In the genomic region with DNA sequence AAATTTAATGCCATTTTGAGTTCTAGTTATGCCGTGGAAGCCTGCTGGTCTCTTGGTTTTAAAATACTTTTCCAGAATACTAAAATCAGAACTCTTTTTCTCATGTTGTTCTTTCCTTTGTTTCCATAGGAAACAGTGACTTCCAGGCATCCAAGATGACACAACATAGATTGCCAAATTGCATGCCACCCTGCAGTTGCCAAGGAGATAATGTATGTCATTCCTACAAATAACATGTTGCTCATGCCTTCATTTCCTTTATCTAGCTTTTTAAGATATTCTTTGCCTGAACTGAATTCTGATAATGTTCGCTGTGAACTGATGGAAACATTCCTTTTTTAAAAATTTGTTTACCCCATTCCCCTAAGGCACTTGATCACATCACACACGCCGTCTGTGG, we compare ENCODE assay signal across 21 cellular contexts. TPM values are rescaled to one million over a fixed set of nuclear protein-coding genes. Genes with fewer than 3 reads are reported as not detected.
A peak's percentile ranks its signal among the peaks of the same experiment; 100 is the strongest.
DNase-seq lines count a peak whose midpoint lies in the region; ATAC-seq and TF ChIP-seq lines count a peak whose summit lies in the region.
"Had no signal": no experiment of that assay in that cellular context is flagged by ENCODE, and none has a peak within 500 bp of the region (broad histone marks: within the 10 kb centered on the region; RNA-seq: fewer than 3 reads in every experiment).

No MANE protein-coding gene starts in this region.

- POLR2A ChIA-PET in T-cell (lab: Charles Lee): no interaction called here

- no peaks in the 10 kb centered on the region for H3K27me3 ChIP-seq in osteoblast (ENCODE audit: insufficient read depth, low read length)
- H3K27me3 ChIP-seq: heart left ventricle, Peyer's patch had no signal

- H2AFZ ChIP-seq in osteoblast (ENCODE audit: low read length): peak overlapping the region; percentile 33

- no peaks in the 10 kb centered on the region for H3K4me1 Mint-ChIP-seq in stimulated activated effector memory CD8-positive, alpha-beta T cell treated with anti-CD3 and anti-CD28 coated beads, Interleukin-12 subunit alpha, Interleukin-12 subunit beta, amount 100 ng/mL, for 72 hours
- no peaks in the 10 kb centered on the region for H3K4me1 Mint-ChIP-seq in T-cell
- H3K4me1 Mint-ChIP-seq: nephron had no signal

- no peaks in the 10 kb centered on the region for H3K79me2 ChIP-seq in osteoblast (ENCODE audit: insufficient read depth, low read length)

- peaks cover 7% of the 10 kb centered on the region for H3K4me1 ChIP-seq in osteoblast (ENCODE audit: insufficient read depth, low read length)
- H3K4me1 ChIP-seq: Peyer's patch had no signal

- H3K4me2 ChIP-seq in osteoblast (ENCODE audit: insufficient read depth, low read length): peak overlapping the region; percentile 49

- H4K20me1 ChIP-seq in osteoblast (ENCODE audit: insufficient read depth, low read length): no peaks in the 10 kb centered on the region

- no peaks in the 10 kb centered on the region for H3K9me3 Mint-ChIP-seq in stimulated activated effector memory CD8-positive, alpha-beta T cell treated with anti-CD3 and anti-CD28 coated beads, Interleukin-12 subunit alpha, Interleukin-12 subunit beta, amount 100 ng/mL, for 72 hours
- H3K9me3 Mint-ChIP-seq in T-cell: no peaks in the 10 kb centered on the region
- H3K9me3 Mint-ChIP-seq: activated T-helper 1 cell treated with anti-CD3 and anti-CD28 coated beads, Interleukin-12 subunit alpha, Interleukin-12 subunit beta, Interleukin-2, Interleukin-4 antibody, amounts not matched to agents 30 ng/mL and 10 ng/mL and 1 ng/mL, durations not matched to agents 14 hours and 24 hours and 36 hours; nephron had no signal

- ATAC-seq in stimulated activated effector memory CD8-positive, alpha-beta T cell treated with anti-CD3 and anti-CD28 coated beads, Interleukin-12 subunit alpha, Interleukin-12 subunit beta, amount 100 ng/mL, for 72 hours: no peak
- no peak for ATAC-seq in T-cell (replicated peaks in 1 of 4)
- ATAC-seq in stimulated activated naive CD8-positive, alpha-beta T cell treated with anti-CD3 and anti-CD28 coated beads, Interleukin-15, Interleukin-2, amounts not matched to agents 100 U/mL and 50 U/mL, for 24 hours: no peak
- no peak for ATAC-seq in GM21619 (IDR thresholded peaks at IDR 0.05; ENCODE audit: unreplicated experiment)
- ATAC-seq: activated CD8-positive, alpha-beta T cell treated with anti-CD3 and anti-CD28 coated beads, Interleukin-2, amount 10 ng/mL, durations not matched to agents 7 days and 5 days; HepG2 had no signal

- H3K27me3 Mint-ChIP-seq in T-cell: peaks cover 0 to 5% of the 10 kb centered on the region in 2 donors

- H3K36me3 Mint-ChIP-seq in stimulated activated effector memory CD8-positive, alpha-beta T cell treated with anti-CD3 and anti-CD28 coated beads, Interleukin-12 subunit alpha, Interleukin-12 subunit beta, amount 100 ng/mL, for 72 hours: no peaks in the 10 kb centered on the region
- no peaks in the 10 kb centered on the region for H3K36me3 Mint-ChIP-seq in T-cell

- no peaks in the 10 kb centered on the region for H3K9me3 ChIP-seq in osteoblast (ENCODE audit: low read depth, low read length)
- H3K9me3 ChIP-seq: heart left ventricle, Peyer's patch had no signal

- DNase-seq in Daoy (ENCODE audit: low read depth) (peak; percentile 19), NCI-H460 (ENCODE audit: extremely low read depth, low read depth) (peak; percentile 9), dermis blood vessel endothelial cell (peak; percentile 20), osteoblast (ENCODE audit: insufficient read length, low spot score, missing footprints) (no peak), T-cell (no peak)
- no peak for DNase-seq in stimulated activated effector memory CD8-positive, alpha-beta T cell treated with anti-CD3 and anti-CD28 coated beads, Interleukin-12 subunit alpha, Interleukin-12 subunit beta, amount 100 ng/mL, for 72 hours (ENCODE audit: low spot score in 2 of 2)
- no peak for DNase-seq in stimulated activated naive CD8-positive, alpha-beta T cell treated with anti-CD3 and anti-CD28 coated beads, Interleukin-15, Interleukin-2, amounts not matched to agents 100 U/mL and 50 U/mL, for 24 hours
- DNase-seq: activated CD8-positive, alpha-beta T cell treated with anti-CD3 and anti-CD28 coated beads, Interleukin-2, amount 10 ng/mL, durations not matched to agents 7 days and 5 days; heart left ventricle; mammary epithelial cell; NCI-H1092; Peyer's patch; T-helper 1 cell had no signal

- H3K36me3 ChIP-seq in osteoblast (ENCODE audit: insufficient read depth, low read length): no peaks in the 10 kb centered on the region
- H3K36me3 ChIP-seq: heart left ventricle, Peyer's patch had no signal

- H3K4me3 Mint-ChIP-seq in stimulated activated effector memory CD8-positive, alpha-beta T cell treated with anti-CD3 and anti-CD28 coated beads, Interleukin-12 subunit alpha, Interleukin-12 subunit beta, amount 100 ng/mL, for 72 hours: no peak overlapping the region
- H3K4me3 Mint-ChIP-seq in T-cell: no peak overlapping the region
- H3K4me3 Mint-ChIP-seq: activated CD8-positive, alpha-beta T cell treated with anti-CD3 and anti-CD28 coated beads, Interleukin-2, amount 10 ng/mL, durations not matched to agents 7 days and 5 days; activated T-helper 1 cell treated with anti-CD3 and anti-CD28 coated beads, Interleukin-12 subunit alpha, Interleukin-12 subunit beta, Interleukin-2, Interleukin-4 antibody, amounts not matched to agents 30 ng/mL and 10 ng/mL and 1 ng/mL, durations not matched to agents 14 hours and 24 hours and 36 hours; nephron had no signal

- CTCF ChIA-PET in T-cell (lab: Charles Lee): no interaction called here

- H3K27ac Mint-ChIP-seq in stimulated activated effector memory CD8-positive, alpha-beta T cell treated with anti-CD3 and anti-CD28 coated beads, Interleukin-12 subunit alpha, Interleukin-12 subunit beta, amount 100 ng/mL, for 72 hours: no peak overlapping the region
- H3K27ac Mint-ChIP-seq in T-cell: no peak overlapping the region
- H3K27ac Mint-ChIP-seq: activated CD8-positive, alpha-beta T cell treated with anti-CD3 and anti-CD28 coated beads, Interleukin-2, amount 10 ng/mL, durations not matched to agents 7 days and 5 days; activated T-helper 1 cell treated with anti-CD3 and anti-CD28 coated beads, Interleukin-12 subunit alpha, Interleukin-12 subunit beta, Interleukin-2, Interleukin-4 antibody, amounts not matched to agents 30 ng/mL and 10 ng/mL and 1 ng/mL, durations not matched to agents 14 hours and 24 hours and 36 hours; nephron had no signal

- no peak for TF ChIP-seq CTCF in osteoblast (IDR thresholded peaks at IDR 0.05; ENCODE audit: extremely low read depth, low read depth, low read length)

- H3K27ac ChIP-seq in osteoblast (ENCODE audit: low read depth, low read length): peak overlapping the region; percentile 53
- H3K27ac ChIP-seq: Peyer's patch had no signal

- no peak overlapping the region for H3K4me3 ChIP-seq in osteoblast (ENCODE audit: insufficient read depth, low read length)
- H3K4me3 ChIP-seq: heart left ventricle, Peyer's patch had no signal

RNA-seq across cellular contexts. Expression of gene COX7B2, which starts 37.9 kb away (rescaled TPM):
- 32.6 and 55.2 TPM in 2 replicates for total RNA-seq in Daoy (2014; rRNA removed; shearing (Covaris generic))
- total RNA-seq in NCI-H460 (2014; rRNA removed; shearing (Covaris generic)): not detected in 2 replicates
- polyA plus RNA-seq in NCI-H460 (2014; cell fraction: nucleus; rRNA removed): not detected in 2 replicates
- not detected in 2 replicates for total RNA-seq in dermis blood vessel endothelial cell
- not detected in 2 replicates for total RNA-seq in osteoblast
- not detected for total RNA-seq in T-cell
- total RNA-seq: activated CD8-positive, alpha-beta T cell treated with anti-CD3 and anti-CD28 coated beads, Interleukin-2, amount 10 ng/mL, durations not matched to agents 7 days and 5 days; activated T-helper 1 cell treated with anti-CD3 and anti-CD28 coated beads, Interleukin-12 subunit alpha, Interleukin-12 subunit beta, Interleukin-2, Interleukin-4 antibody, amounts not matched to agents 30 ng/mL and 10 ng/mL and 1 ng/mL, durations not matched to agents 14 hours and 24 hours and 36 hours; chondrocyte; heart left ventricle; HepG2; mammary epithelial cell; Peyer's patch; renal cortical epithelial cell had no signal
- polyA plus RNA-seq: BJ, esophagus, heart left ventricle, HepG2, mammary epithelial cell had no signal

RNA-seq across cellular contexts. Expression of gene GABRA4, which starts 46.5 kb away (rescaled TPM):
- total RNA-seq in Daoy (2014; rRNA removed; shearing (Covaris generic)): not detected in 2 replicates
- not detected in 2 replicates for total RNA-seq in NCI-H460 (2014; rRNA removed; shearing (Covaris generic))
- not detected in 2 replicates for polyA plus RNA-seq in NCI-H460 (2014; cell fraction: nucleus; rRNA removed)
- total RNA-seq in dermis blood vessel endothelial cell: not detected in 2 replicates
- under 0.01 TPM in 1 of 2 replicates, not detected in the other for total RNA-seq in osteoblast
- not detected for total RNA-seq in T-cell
- total RNA-seq: activated CD8-positive, alpha-beta T cell treated with anti-CD3 and anti-CD28 coated beads, Interleukin-2, amount 10 ng/mL, durations not matched to agents 7 days and 5 days; activated T-helper 1 cell treated with anti-CD3 and anti-CD28 coated beads, Interleukin-12 subunit alpha, Interleukin-12 subunit beta, Interleukin-2, Interleukin-4 antibody, amounts not matched to agents 30 ng/mL and 10 ng/mL and 1 ng/mL, durations not matched to agents 14 hours and 24 hours and 36 hours; chondrocyte; HepG2; mammary epithelial cell; renal cortical epithelial cell had no signal
- polyA plus RNA-seq: BJ, HepG2, mammary epithelial cell had no signal

Comparison
In these comparisons a context has a peak if more than half of its experiments do, and no peak if none do; other contexts are left out.
1. DNase-seq: peak in Daoy (single experiment), NCI-H460 (single experiment) and dermis blood vessel endothelial cell (single experiment); none in osteoblast (single experiment), stimulated activated effector memory CD8-positive, alpha-beta T cell treated with anti-CD3 and anti-CD28 coated beads, Interleukin-12 subunit alpha, Interleukin-12 subunit beta, amount 100 ng/mL, for 72 hours (0 of 2), T-cell (0 of 34) and stimulated activated naive CD8-positive, alpha-beta T cell treated with anti-CD3 and anti-CD28 coated beads, Interleukin-15, Interleukin-2, amounts not matched to agents 100 U/mL and 50 U/mL, for 24 hours (single experiment).
2. RNA of gene COX7B2, which starts 37.9 kb away (total RNA-seq): 32.6 to 55.2 TPM in Daoy; not detected in NCI-H460, not detected in dermis blood vessel endothelial cell, not detected in osteoblast and not detected in T-cell; every median in the first group is over 10 times any median in the second.